Comparison of ENCODE assay signal across 1 cellular context in genomic region chr19:2135474-2136402, GRCh38.
A peak's percentile ranks its signal among the peaks of the same experiment; 100 is the strongest.
TF ChIP-seq lines count a peak whose summit lies in the region.

No MANE protein-coding gene starts in this region.

TF ChIP-seq in HepG2, 621 proteins besides CTCF, POLR2A, EP300 and RAD21:
- TF ChIP-seq ZNF33B (CRISPR knock-in tag; IDR thresholded peaks at IDR 0.05) (no peak), ETV5 (CRISPR knock-in tag; IDR thresholded peaks at IDR 0.05; ENCODE audit: borderline replicate concordance) (no peak), XBP1 (CRISPR knock-in tag; IDR thresholded peaks at IDR 0.05) (no peak), GABPB1 (CRISPR knock-in tag; IDR thresholded peaks at IDR 0.05) (peak; percentile 22; the same call in 1 of the 2 replicates), ZNF557 (CRISPR knock-in tag; IDR thresholded peaks at IDR 0.05) (no peak), HNRNPLL (IDR thresholded peaks at IDR 0.05; ENCODE audit: low read depth, low read length, poor library complexity, severe bottlenecking) (peak; percentile 24), ZNF777 (CRISPR knock-in tag; IDR thresholded peaks at IDR 0.05) (no peak), ZNF282 (IDR thresholded peaks at IDR 0.05; ENCODE audit: partially characterized antibody) (no peak), ZNF335 (CRISPR knock-in tag; IDR thresholded peaks at IDR 0.05) (no peak), ZBTB38 (CRISPR knock-in tag; IDR thresholded peaks at IDR 0.05) (0 out of 2 replicates have a peak, but pooled peaks have one; percentile 24)
- TF ChIP-seq, protein P1, sequence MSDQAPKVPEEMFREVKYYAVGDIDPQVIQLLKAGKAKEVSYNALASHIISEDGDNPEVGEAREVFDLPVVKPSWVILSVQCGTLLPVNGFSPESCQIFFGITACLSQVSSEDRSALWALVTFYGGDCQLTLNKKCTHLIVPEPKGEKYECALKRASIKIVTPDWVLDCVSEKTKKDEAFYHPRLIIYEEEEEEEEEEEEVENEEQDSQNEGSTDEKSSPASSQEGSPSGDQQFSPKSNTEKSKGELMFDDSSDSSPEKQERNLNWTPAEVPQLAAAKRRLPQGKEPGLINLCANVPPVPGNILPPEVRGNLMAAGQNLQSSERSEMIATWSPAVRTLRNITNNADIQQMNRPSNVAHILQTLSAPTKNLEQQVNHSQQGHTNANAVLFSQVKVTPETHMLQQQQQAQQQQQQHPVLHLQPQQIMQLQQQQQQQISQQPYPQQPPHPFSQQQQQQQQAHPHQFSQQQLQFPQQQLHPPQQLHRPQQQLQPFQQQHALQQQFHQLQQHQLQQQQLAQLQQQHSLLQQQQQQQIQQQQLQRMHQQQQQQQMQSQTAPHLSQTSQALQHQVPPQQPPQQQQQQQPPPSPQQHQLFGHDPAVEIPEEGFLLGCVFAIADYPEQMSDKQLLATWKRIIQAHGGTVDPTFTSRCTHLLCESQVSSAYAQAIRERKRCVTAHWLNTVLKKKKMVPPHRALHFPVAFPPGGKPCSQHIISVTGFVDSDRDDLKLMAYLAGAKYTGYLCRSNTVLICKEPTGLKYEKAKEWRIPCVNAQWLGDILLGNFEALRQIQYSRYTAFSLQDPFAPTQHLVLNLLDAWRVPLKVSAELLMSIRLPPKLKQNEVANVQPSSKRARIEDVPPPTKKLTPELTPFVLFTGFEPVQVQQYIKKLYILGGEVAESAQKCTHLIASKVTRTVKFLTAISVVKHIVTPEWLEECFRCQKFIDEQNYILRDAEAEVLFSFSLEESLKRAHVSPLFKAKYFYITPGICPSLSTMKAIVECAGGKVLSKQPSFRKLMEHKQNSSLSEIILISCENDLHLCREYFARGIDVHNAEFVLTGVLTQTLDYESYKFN (CRISPR knock-in tag; conservative IDR thresholded peaks at IDR 0.05) = no peak
